In genomic region chr6:26215200-26216014, GRCh38 we compare ENCODE assay signal across 8 cellular contexts.
A peak's percentile ranks its signal among the peaks of the same experiment; 100 is the strongest.
DNase-seq lines count a peak whose midpoint lies in the region; ATAC-seq and TF ChIP-seq lines count a peak whose summit lies in the region.

No MANE protein-coding gene starts in this region.

- H3K9me3 Mint-ChIP-seq in activated T-cell treated with anti-CD3 and anti-CD28 coated beads, Interleukin-2, amount 50 U/mL, for 4 hours = peaks cover 5% of the 10 kb centered on the region
- peaks cover under 1 to 13% (median 6%) of the 10 kb centered on the region in 7 donors for H3K9me3 Mint-ChIP-seq in naive B cell
- H3K9me3 Mint-ChIP-seq in activated T-helper 17 cell treated with anti-CD3 and anti-CD28 coated beads, Interleukin-2, amount 50 U/mL, for 72 hours = no peaks in the 10 kb centered on the region

- peak overlapping the region; percentile 35 to 81 (median 66) for H3K4me3 ChIP-seq in dorsolateral prefrontal cortex

- H3K27ac ChIP-seq in dorsolateral prefrontal cortex = peak overlapping the region in 51 of 59 donors; percentile 45 to 98 (median 90)

- peak; percentile 48 for DNase-seq in activated T-cell treated with anti-CD3 and anti-CD28 coated beads, Interleukin-2, amount 50 U/mL, for 1 hour
- no peak for DNase-seq in activated T-cell treated with anti-CD3 and anti-CD28 coated beads, Interleukin-2, amount 50 U/mL, for 4 hours
- DNase-seq in NCI-H69 (lab: John Stamatoyannopoulos, UW) = peak; percentile 75
- peak in 1 of 10 donors; percentile 35 for DNase-seq in dorsolateral prefrontal cortex
- DNase-seq in naive B cell = peak; percentile 54

- intact Hi-C loops in dorsolateral prefrontal cortex (cut with DNase I) = loop anchor here (5.0 kb wide), 2 partner anchors 57 to 72 kb away; a partner anchor contains a TSS

- H3K27me3 Mint-ChIP-seq in activated T-cell treated with anti-CD3 and anti-CD28 coated beads, Interleukin-2, amount 50 U/mL, for 4 hours (ENCODE audit: low read depth) = no peaks in the 10 kb centered on the region
- H3K27me3 Mint-ChIP-seq in naive B cell = no peaks in the 10 kb centered on the region
- no peaks in the 10 kb centered on the region for H3K27me3 Mint-ChIP-seq in activated T-helper 17 cell treated with anti-CD3 and anti-CD28 coated beads, Interleukin-2, amount 50 U/mL, for 72 hours

- TF ChIP-seq CTCF in dorsolateral prefrontal cortex (IDR thresholded peaks at IDR 0.05 in 54 of 56, conservative IDR thresholded peaks at IDR 0.05 in 2 of 56; ENCODE audit: low read depth in 1 of 56, partially characterized antibody in 56 of 56) = no peak

- H3K36me3 Mint-ChIP-seq in activated T-cell treated with anti-CD3 and anti-CD28 coated beads, Interleukin-2, amount 50 U/mL, for 4 hours (ENCODE audit: insufficient read depth) = no peaks in the 10 kb centered on the region
- H3K36me3 Mint-ChIP-seq in naive B cell = no peaks in the 10 kb centered on the region
- H3K36me3 Mint-ChIP-seq in activated T-helper 17 cell treated with anti-CD3 and anti-CD28 coated beads, Interleukin-2, amount 50 U/mL, for 72 hours (ENCODE audit: low read depth) = no peaks in the 10 kb centered on the region

- H3K27me3 ChIP-seq in dorsolateral prefrontal cortex = peaks cover 0 to 59% (median 15%) of the 10 kb centered on the region in 45 donors

- H3K4me3 Mint-ChIP-seq in activated T-cell treated with anti-CD3 and anti-CD28 coated beads, Interleukin-2, amount 50 U/mL, for 4 hours = no peak overlapping the region
- no peak overlapping the region for H3K4me3 Mint-ChIP-seq in naive B cell
- no peak overlapping the region for H3K4me3 Mint-ChIP-seq in activated T-helper 17 cell treated with anti-CD3 and anti-CD28 coated beads, Interleukin-2, amount 50 U/mL, for 72 hours

- no peak overlapping the region for H3K27ac Mint-ChIP-seq in naive B cell
- no peak overlapping the region for H3K27ac Mint-ChIP-seq in activated T-helper 17 cell treated with anti-CD3 and anti-CD28 coated beads, Interleukin-2, amount 50 U/mL, for 72 hours

- H3K4me1 Mint-ChIP-seq in activated T-cell treated with anti-CD3 and anti-CD28 coated beads, Interleukin-2, amount 50 U/mL, for 4 hours (ENCODE audit: low read depth) = no peaks in the 10 kb centered on the region
- peaks cover 4 to 13% (median 9%) of the 10 kb centered on the region in 3 donors for H3K4me1 Mint-ChIP-seq in naive B cell
- no peaks in the 10 kb centered on the region for H3K4me1 Mint-ChIP-seq in activated T-helper 17 cell treated with anti-CD3 and anti-CD28 coated beads, Interleukin-2, amount 50 U/mL, for 72 hours

- ATAC-seq in activated T-cell treated with anti-CD3 and anti-CD28 coated beads, Interleukin-2, amount 50 U/mL, for 4 hours = no peak
- peak in 1 of 2 donors; percentile 19 for ATAC-seq in naive B cell (ENCODE audit: low read depth in 2 of 2)
- no peak for ATAC-seq in activated T-helper 17 cell treated with anti-CD3 and anti-CD28 coated beads, Interleukin-2, amount 50 U/mL, for 72 hours (replicated peaks)
- no peak for ATAC-seq in GM19395 (IDR thresholded peaks at IDR 0.05; ENCODE audit: unreplicated experiment)
- no peak for ATAC-seq in GM18868 (IDR thresholded peaks at IDR 0.05; ENCODE audit: unreplicated experiment)
